In genomic region chr9:130898552-130898852, GRCh38 we compare ENCODE assay signal across 1 cellular context.
TF ChIP-seq lines count a peak whose summit lies in the region.

No MANE protein-coding gene starts in this region.

TF ChIP-seq in GM23338, 12 proteins besides CTCF, POLR2A, EP300 and RAD21 (continued from another document):
- TF ChIP-seq, protein P1, sequence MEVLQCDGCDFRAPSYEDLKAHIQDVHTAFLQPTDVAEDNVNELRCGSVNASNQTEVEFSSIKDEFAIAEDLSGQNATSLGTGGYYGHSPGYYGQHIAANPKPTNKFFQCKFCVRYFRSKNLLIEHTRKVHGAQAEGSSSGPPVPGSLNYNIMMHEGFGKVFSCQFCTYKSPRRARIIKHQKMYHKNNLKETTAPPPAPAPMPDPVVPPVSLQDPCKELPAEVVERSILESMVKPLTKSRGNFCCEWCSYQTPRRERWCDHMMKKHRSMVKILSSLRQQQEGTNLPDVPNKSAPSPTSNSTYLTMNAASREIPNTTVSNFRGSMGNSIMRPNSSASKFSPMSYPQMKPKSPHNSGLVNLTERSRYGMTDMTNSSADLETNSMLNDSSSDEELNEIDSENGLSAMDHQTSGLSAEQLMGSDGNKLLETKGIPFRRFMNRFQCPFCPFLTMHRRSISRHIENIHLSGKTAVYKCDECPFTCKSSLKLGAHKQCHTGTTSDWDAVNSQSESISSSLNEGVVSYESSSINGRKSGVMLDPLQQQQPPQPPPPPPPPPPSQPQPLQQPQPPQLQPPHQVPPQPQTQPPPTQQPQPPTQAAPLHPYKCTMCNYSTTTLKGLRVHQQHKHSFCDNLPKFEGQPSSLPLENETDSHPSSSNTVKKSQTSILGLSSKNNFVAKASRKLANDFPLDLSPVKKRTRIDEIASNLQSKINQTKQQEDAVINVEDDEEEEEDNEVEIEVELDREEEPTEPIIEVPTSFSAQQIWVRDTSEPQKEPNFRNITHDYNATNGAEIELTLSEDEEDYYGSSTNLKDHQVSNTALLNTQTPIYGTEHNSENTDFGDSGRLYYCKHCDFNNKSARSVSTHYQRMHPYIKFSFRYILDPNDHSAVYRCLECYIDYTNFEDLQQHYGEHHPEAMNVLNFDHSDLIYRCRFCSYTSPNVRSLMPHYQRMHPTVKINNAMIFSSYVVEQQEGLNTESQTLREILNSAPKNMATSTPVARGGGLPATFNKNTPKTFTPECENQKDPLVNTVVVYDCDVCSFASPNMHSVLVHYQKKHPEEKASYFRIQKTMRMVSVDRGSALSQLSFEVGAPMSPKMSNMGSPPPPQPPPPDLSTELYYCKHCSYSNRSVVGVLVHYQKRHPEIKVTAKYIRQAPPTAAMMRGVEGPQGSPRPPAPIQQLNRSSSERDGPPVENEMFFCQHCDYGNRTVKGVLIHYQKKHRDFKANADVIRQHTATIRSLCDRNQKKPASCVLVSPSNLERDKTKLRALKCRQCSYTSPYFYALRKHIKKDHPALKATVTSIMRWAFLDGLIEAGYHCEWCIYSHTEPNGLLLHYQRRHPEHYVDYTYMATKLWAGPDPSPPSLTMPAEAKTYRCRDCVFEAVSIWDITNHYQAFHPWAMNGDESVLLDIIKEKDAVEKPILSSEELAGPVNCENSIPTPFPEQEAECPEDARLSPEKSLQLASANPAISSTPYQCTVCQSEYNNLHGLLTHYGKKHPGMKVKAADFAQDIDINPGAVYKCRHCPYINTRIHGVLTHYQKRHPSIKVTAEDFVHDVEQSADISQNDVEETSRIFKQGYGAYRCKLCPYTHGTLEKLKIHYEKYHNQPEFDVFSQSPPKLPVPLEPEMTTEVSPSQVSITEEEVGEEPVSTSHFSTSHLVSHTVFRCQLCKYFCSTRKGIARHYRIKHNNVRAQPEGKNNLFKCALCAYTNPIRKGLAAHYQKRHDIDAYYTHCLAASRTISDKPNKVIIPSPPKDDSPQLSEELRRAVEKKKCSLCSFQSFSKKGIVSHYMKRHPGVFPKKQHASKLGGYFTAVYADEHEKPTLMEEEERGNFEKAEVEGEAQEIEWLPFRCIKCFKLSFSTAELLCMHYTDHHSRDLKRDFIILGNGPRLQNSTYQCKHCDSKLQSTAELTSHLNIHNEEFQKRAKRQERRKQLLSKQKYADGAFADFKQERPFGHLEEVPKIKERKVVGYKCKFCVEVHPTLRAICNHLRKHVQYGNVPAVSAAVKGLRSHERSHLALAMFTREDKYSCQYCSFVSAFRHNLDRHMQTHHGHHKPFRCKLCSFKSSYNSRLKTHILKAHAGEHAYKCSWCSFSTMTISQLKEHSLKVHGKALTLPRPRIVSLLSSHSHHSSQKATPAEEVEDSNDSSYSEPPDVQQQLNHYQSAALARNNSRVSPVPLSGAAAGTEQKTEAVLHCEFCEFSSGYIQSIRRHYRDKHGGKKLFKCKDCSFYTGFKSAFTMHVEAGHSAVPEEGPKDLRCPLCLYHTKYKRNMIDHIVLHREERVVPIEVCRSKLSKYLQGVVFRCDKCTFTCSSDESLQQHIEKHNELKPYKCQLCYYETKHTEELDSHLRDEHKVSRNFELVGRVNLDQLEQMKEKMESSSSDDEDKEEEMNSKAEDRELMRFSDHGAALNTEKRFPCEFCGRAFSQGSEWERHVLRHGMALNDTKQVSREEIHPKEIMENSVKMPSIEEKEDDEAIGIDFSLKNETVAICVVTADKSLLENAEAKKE (CRISPR knock-in tag; IDR thresholded peaks at IDR 0.05) = no peak
